ENCODE assay signal across 4 cellular contexts in the genomic region with DNA sequence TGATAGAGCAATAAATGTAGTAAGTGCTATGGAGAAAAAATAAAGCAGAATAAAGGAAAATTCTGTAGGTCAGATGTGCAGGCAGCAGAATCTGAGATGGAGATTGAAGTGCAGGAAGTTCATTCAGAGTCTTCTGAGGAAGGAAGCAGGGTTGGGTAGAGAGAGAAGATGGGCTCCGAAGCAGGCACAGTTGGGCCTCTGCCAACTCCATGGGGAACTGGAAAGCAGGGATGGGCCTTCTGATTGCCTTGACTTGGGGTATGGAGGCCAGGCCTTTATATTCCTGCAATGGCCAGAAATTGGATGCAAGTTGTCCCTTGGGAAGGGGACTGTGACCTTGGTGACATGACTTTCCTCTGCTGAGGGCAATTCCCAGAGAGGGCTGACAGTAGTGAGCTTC. TPM values are rescaled to one million over a fixed set of nuclear protein-coding genes. Genes with fewer than 3 reads are reported as not detected.
"Had no signal": no experiment of that assay in that cellular context is flagged by ENCODE, and none has a peak within 500 bp of the region (broad histone marks: within the 10 kb centered on the region; RNA-seq: fewer than 3 reads in every experiment).

No MANE protein-coding gene starts in this region.

RNA-seq across cellular contexts. Expression of gene GYPE, which starts 42.6 kb away (rescaled TPM):
- total RNA-seq: neural crest cell, osteocyte, smooth muscle cell, vagina had no signal
- polyA plus RNA-seq: smooth muscle cell had no signal
